In genomic region chr2:24899361-24899760, GRCh38 we compare ENCODE assay signal across 1 cellular context.
TF ChIP-seq lines count a peak whose summit lies in the region.

No MANE protein-coding gene starts in this region.

TF ChIP-seq in HepG2, 621 proteins besides CTCF, POLR2A, EP300 and RAD21 (continued from another document):
- TF ChIP-seq ZNF318 (CRISPR knock-in tag; IDR thresholded peaks at IDR 0.05) (no peak), FLYWCH1 (CRISPR knock-in tag; IDR thresholded peaks at IDR 0.05) (no peak), SAFB2 (CRISPR knock-in tag; IDR thresholded peaks at IDR 0.05; ENCODE audit: borderline replicate concordance, low read depth) (no peak), MXI1 (IDR thresholded peaks at IDR 0.05; ENCODE audit: borderline replicate concordance, low read depth, low read length) (no peak), KDM5B (CRISPR knock-in tag; IDR thresholded peaks at IDR 0.05; ENCODE audit: borderline replicate concordance) (no peak), FOXP1 (IDR thresholded peaks at IDR 0.05) (no peak), FOXP1 (CRISPR knock-in tag; IDR thresholded peaks at IDR 0.05) (no peak), AKNA (CRISPR knock-in tag; IDR thresholded peaks at IDR 0.05; ENCODE audit: borderline replicate concordance) (no peak)
